In genomic region chr19:54159352-54160181, GRCh38 we compare ENCODE assay signal across 8 cellular contexts. TPM values are rescaled to one million over a fixed set of nuclear protein-coding genes. Genes with fewer than 3 reads are reported as not detected.
A peak's percentile ranks its signal among the peaks of the same experiment; 100 is the strongest.
DNase-seq lines count a peak whose midpoint lies in the region; ATAC-seq, FAIRE-seq and TF ChIP-seq lines count a peak whose summit lies in the region.

Gene LENG1 (minus strand): TSS chr19:54159721. CDS start chr19:54159695, 26 bp downstream.

- TF ChIP-seq CTCF in keratinocyte (optimal IDR thresholded peaks at IDR 0.05 in 1 of 3, IDR thresholded peaks at IDR 0.05 in 1 of 3, conservative IDR thresholded peaks at IDR 0.05 in 1 of 3; ENCODE audit: extremely low read depth in 1 of 3, insufficient read depth in 2 of 3, low read length in 3 of 3), result peak in 2 of 3 experiments; percentile 25 to 33

- peak; percentile 96 for FAIRE-seq in keratinocyte (lab: Jason Lieb, UNC)

- peak within 1 kb of the TSS; percentile 98 for H3K4me2 ChIP-seq in keratinocyte (ENCODE audit: control insufficient read depth, extremely low read depth, insufficient read depth, low read depth, low read length)

- DNase-seq in AG20443 (ENCODE audit: low spot score) (peak; percentile 97), NCI-H446 (lab: John Stamatoyannopoulos, UW) (peak; percentile 99 to 100), cerebellum (ENCODE audit: low spot score) (peak; percentile 99), keratinocyte (ENCODE audit: low read depth, low spot score) (peak; percentile 100)
- peak; percentile 94 for DNase-seq in activated CD4-positive, CD25-positive, alpha-beta regulatory T cell treated with anti-CD3 and anti-CD28 coated beads, Interleukin-2, amount 50 U/mL, for 72 hours
- DNase-seq in stimulated activated CD4-positive, alpha-beta T cell treated with anti-CD3 and anti-CD28 coated beads, Interleukin-15, amount 100 ng/mL, for 1 hour (ENCODE audit: low read depth in 1 of 2, low spot score in 1 of 2), result peak; percentile 87 to 97

- ATAC-seq in GM19035 (IDR thresholded peaks at IDR 0.05; ENCODE audit: unreplicated experiment) (peak; percentile 87), HG03354 (IDR thresholded peaks at IDR 0.05; ENCODE audit: poor library complexity, severe bottlenecking, unreplicated experiment) (peak; percentile 91)

- H4K20me1 ChIP-seq in keratinocyte (ENCODE audit: control insufficient read depth, extremely low read depth, insufficient read depth, low read length), result peaks cover 5% of the 10 kb centered on the region

- H3K9me1 ChIP-seq in keratinocyte (ENCODE audit: control insufficient read depth, extremely low read depth, insufficient read depth, low read length), result no peaks in the 10 kb centered on the region

- H3K9ac ChIP-seq in keratinocyte (ENCODE audit: control insufficient read depth, extremely low read depth, insufficient read depth, low read length), result peak within 1 kb of the TSS; percentile 92

- peak within 1 kb of the TSS; percentile 57 to 95 (median 91) for H3K4me3 ChIP-seq in keratinocyte (ENCODE audit: control insufficient read depth in 2 of 3, extremely low read depth in 1 of 3, insufficient read depth in 2 of 3, low read depth in 1 of 3, low read length in 3 of 3)

- H3K36me3 ChIP-seq in keratinocyte (ENCODE audit: control insufficient read depth in 2 of 2, extremely low read depth in 1 of 2, insufficient read depth in 2 of 2, low read length in 2 of 2), result peaks cover 14 to 15% of the 10 kb centered on the region in 2 experiments

- dilution Hi-C loops in keratinocyte (cut with MboI; ENCODE audit: extremely low pct_ligation_motif_present, low sequenced_read_pairs), result no loop called here

- peak within 1 kb of the TSS; percentile 90 for H3K27ac ChIP-seq in keratinocyte (ENCODE audit: control insufficient read depth, insufficient read depth, low read length)

- H3K4me1 ChIP-seq in keratinocyte (ENCODE audit: control insufficient read depth, extremely low read depth, insufficient read depth, low read length), result peaks cover 24% of the 10 kb centered on the region

- no peaks in the 10 kb centered on the region for H3K27me3 ChIP-seq in keratinocyte (ENCODE audit: control insufficient read depth, extremely low read depth, insufficient read depth, low read length)

- peaks cover 7% of the 10 kb centered on the region for H3K79me2 ChIP-seq in keratinocyte (ENCODE audit: control insufficient read depth, insufficient read depth, low read length)

- peak within 1 kb of the TSS; percentile 89 for H2AFZ ChIP-seq in keratinocyte (ENCODE audit: control insufficient read depth, low read length)

- no peaks in the 10 kb centered on the region for H3K9me3 ChIP-seq in keratinocyte (ENCODE audit: control insufficient read depth, low read depth, low read length)

RNA-seq across cellular contexts. Expression of gene LENG1, which starts in this region (rescaled TPM):
- total RNA-seq in cerebellum, result 3.4 TPM
- polyA plus RNA-seq in keratinocyte, result 2.0 to 4.0 TPM (median 3.4 TPM) in 3 replicates
- polyA plus RNA-seq in keratinocyte (2011; ENCODE audit: low read depth), result 5.4 TPM
- polyA plus RNA-seq in keratinocyte (2011; cell fraction: cytosol; rRNA removed), result 1.5 and 3.5 TPM in 2 replicates
- 2.4 and 2.6 TPM in 2 replicates for polyA plus RNA-seq in keratinocyte (2011; cell fraction: nucleus; rRNA removed)
- polyA plus RNA-seq in keratinocyte (2012; ENCODE audit: low replicate concordance), result 4.3 and 7.3 TPM in 2 replicates
- polyA minus RNA-seq in keratinocyte, result 0.16 TPM in 1 of 3 replicates, not detected in the others
- 1.3 TPM for polyA minus RNA-seq in keratinocyte (2011; cell fraction: cytosol; rRNA and poly(A)+ RNA removed)
- 0.32 and 0.62 TPM in 2 replicates for polyA minus RNA-seq in keratinocyte (2011; cell fraction: nucleus; rRNA and poly(A)+ RNA removed)

Comparison
In these comparisons a context has a peak if more than half of its experiments do, and no peak if none do; other contexts are left out.
1. Peak in every context shown above with its lines: DNase-seq, ATAC-seq, H3K4me3 ChIP-seq and H3K27ac ChIP-seq.